In genomic region chr13:94972262-94972661, GRCh38 we compare ENCODE assay signal across 21 cellular contexts.
DNase-seq lines count a peak whose midpoint lies in the region; ATAC-seq, FAIRE-seq and TF ChIP-seq lines count a peak whose summit lies in the region.
"Had no signal": no experiment of that assay in that cellular context is flagged by ENCODE, and none has a peak within 500 bp of the region (broad histone marks: within the 10 kb centered on the region; RNA-seq: fewer than 3 reads in every experiment).

No MANE protein-coding gene starts in this region.

- H3K79me2 ChIP-seq in HepG2 (ENCODE audit: insufficient read depth, low read length): no peaks in the 10 kb centered on the region
- no peaks in the 10 kb centered on the region for H3K79me2 ChIP-seq in astrocyte (ENCODE audit: insufficient read depth, low read length)
- H3K79me2 ChIP-seq in neural progenitor cell (ENCODE audit: low read depth): peaks cover 8% of the 10 kb centered on the region

- TF ChIP-seq POLR2A in HepG2 (IDR thresholded peaks at IDR 0.05; ENCODE audit: insufficient read depth in 1 of 2, low read depth in 2 of 2, low read length in 2 of 2) (no peak), right lobe of liver (IDR thresholded peaks at IDR 0.05) (no peak)

- H3K36me3 ChIP-seq in HepG2 (replicated peaks in 1 of 2; ENCODE audit: control insufficient read depth in 1 of 2, insufficient read depth in 2 of 2, low read length in 2 of 2) (no peaks in the 10 kb centered on the region), right lobe of liver (no peaks in the 10 kb centered on the region), astrocyte (ENCODE audit: insufficient read depth, low read length) (no peaks in the 10 kb centered on the region), neural progenitor cell (no peaks in the 10 kb centered on the region)
- H3K36me3 ChIP-seq: BLaER1 treated with 17β-estradiol and CSF1 and Interleukin-3, amounts not matched to agents 10 nM and 100 nM had no signal

- H3K9me3 ChIP-seq in HepG2 (ENCODE audit: low read length) (no peaks in the 10 kb centered on the region), right lobe of liver (no peaks in the 10 kb centered on the region), astrocyte (ENCODE audit: insufficient read depth, low read depth, low read length) (no peaks in the 10 kb centered on the region), neural progenitor cell (ENCODE audit: low read depth) (no peaks in the 10 kb centered on the region)
- H3K9me3 ChIP-seq: A549, Caco-2 had no signal

- CTCF ChIA-PET in HepG2 (lab: Yijun Ruan, JAX; ENCODE audit: low intra/inter-chr PET ratio, low total read pairs): no interaction called here

- H3K9ac ChIP-seq in HepG2 (ENCODE audit: insufficient read depth, low read depth, low read length): no peak overlapping the region
- no peak overlapping the region for H3K9ac ChIP-seq in astrocyte (ENCODE audit: low read length)
- H3K9ac ChIP-seq in neural progenitor cell: no peak overlapping the region
- H3K9ac ChIP-seq: BLaER1 treated with 17β-estradiol and CSF1 and Interleukin-3, amounts not matched to agents 10 nM and 100 nM had no signal

- 0% methylated on average over 4 of the region's 4 CpGs for WGBS in HepG2 (ENCODE audit: low lambda C conversion rate)
- 36% methylated on average over 4 of the region's 4 CpGs for WGBS in right lobe of liver (ENCODE audit: insufficient coverage, low coverage, low lambda C conversion rate, missing lambda C conversion rate)

- DNase-seq in HepG2 (ENCODE audit: low spot score): no peak
- no peak for DNase-seq in right lobe of liver
- DNase-seq in astrocyte (ENCODE audit: low read depth): no peak
- no peak for DNase-seq in neural progenitor cell (ENCODE audit: low spot score)
- DNase-seq in NCI-H446 (lab: John Stamatoyannopoulos, UW): no peak
- no peak for DNase-seq in NCI-H1694 (lab: John Stamatoyannopoulos, UW)
- DNase-seq: AML-193; Caco-2; Calu3; CD4-positive, alpha-beta T cell; CD8-positive, alpha-beta T cell; DMS79 treated with DMSO at 0.1 percent for 48 hours; GF-D8 had no signal

- ATAC-seq in HepG2 (no peak), right lobe of liver (no peak)
- ATAC-seq: A549; CD8-positive, alpha-beta T cell had no signal

- H3K27ac ChIP-seq in HepG2 (ENCODE audit: extremely low read length, insufficient read depth, low read length): no peak overlapping the region
- H3K27ac ChIP-seq in right lobe of liver: no peak overlapping the region
- H3K27ac ChIP-seq in astrocyte (ENCODE audit: low read depth, low read length): no peak overlapping the region
- no peak overlapping the region for H3K27ac ChIP-seq in neural progenitor cell
- H3K27ac ChIP-seq: 22Rv1; A549; BLaER1 treated with 17β-estradiol and CSF1 and Interleukin-3, amounts not matched to agents 10 nM and 100 nM; C4-2B had no signal

- H3K4me1 ChIP-seq in HepG2 (ENCODE audit: insufficient read depth, low read length) (peaks cover 11% of the 10 kb centered on the region), right lobe of liver (peaks cover 0 to 11% (median 0%) of the 10 kb centered on the region in 4 donors), astrocyte (ENCODE audit: insufficient read depth, low read length) (peaks cover 7% of the 10 kb centered on the region), neural progenitor cell (peaks cover 53% of the 10 kb centered on the region)
- H3K4me1 ChIP-seq: BLaER1 treated with 17β-estradiol and CSF1 and Interleukin-3, amounts not matched to agents 10 nM and 100 nM; Caco-2 had no signal

- H3K27me3 ChIP-seq in HepG2 (ENCODE audit: control insufficient read depth in 1 of 2, insufficient read depth in 2 of 2, low read length in 2 of 2) (peaks cover 10 to 39% of the 10 kb centered on the region in 2 experiments), right lobe of liver (peaks cover 0 to 9% of the 10 kb centered on the region in 2 donors), astrocyte (ENCODE audit: insufficient read depth, low read length) (peaks cover 27% of the 10 kb centered on the region), neural progenitor cell (no peaks in the 10 kb centered on the region)

- no peak for FAIRE-seq in HepG2 (lab: Jason Lieb, UNC)
- FAIRE-seq in astrocyte (lab: Jason Lieb, UNC): peak; percentile 78
- FAIRE-seq: A549, D721Med, G401.6, GM12891 had no signal

- TF ChIP-seq RAD21 in HepG2 (CRISPR knock-in tag; IDR thresholded peaks at IDR 0.05): no peak

- intact Hi-C loops in HepG2 (cut with micrococcal nuclease; ENCODE audit: unreplicated experiment) (no loop called here), right lobe of liver (cut with DNase I) (no loop called here)

- H3K4me1 Mint-ChIP-seq in astrocyte (ENCODE audit: low read depth, unreplicated experiment): no peaks in the 10 kb centered on the region
- H3K4me1 Mint-ChIP-seq in neural progenitor cell: peaks cover 17% of the 10 kb centered on the region

- H3K4me3 ChIP-seq in HepG2 (replicated peaks in 1 of 3; ENCODE audit: insufficient read depth in 1 of 3, low read depth in 2 of 3, low read length in 3 of 3) (no peak overlapping the region), right lobe of liver (no peak overlapping the region), astrocyte (ENCODE audit: insufficient read depth, low read depth, low read length) (no peak overlapping the region), neural progenitor cell (no peak overlapping the region)
- H3K4me3 ChIP-seq: A549; BLaER1 treated with 17β-estradiol and CSF1 and Interleukin-3, amounts not matched to agents 10 nM and 100 nM had no signal

- no peaks in the 10 kb centered on the region for H4K20me1 ChIP-seq in HepG2 (ENCODE audit: insufficient read depth, low read length)
- no peaks in the 10 kb centered on the region for H4K20me1 ChIP-seq in astrocyte (ENCODE audit: insufficient read depth, low read length)
- no peaks in the 10 kb centered on the region for H4K20me1 ChIP-seq in neural progenitor cell (ENCODE audit: low read depth)
- H4K20me1 ChIP-seq: BLaER1 treated with 17β-estradiol and CSF1 and Interleukin-3, amounts not matched to agents 10 nM and 100 nM had no signal

- no TSS peak for BruUV-seq in HepG2 (replicated peaks; lab: Mats Ljungman, UMichigan)

- H3K4me3 Mint-ChIP-seq in astrocyte (ENCODE audit: unreplicated experiment) (no peak overlapping the region), neural progenitor cell (no peak overlapping the region)
- H3K4me3 Mint-ChIP-seq: B cell; CD4-positive, alpha-beta T cell; CD8-positive, alpha-beta T cell had no signal

- POLR2A ChIA-PET in HepG2 (lab: Yijun Ruan, JAX): no interaction called here

- H3K27ac Mint-ChIP-seq in astrocyte (ENCODE audit: unreplicated experiment) (no peak overlapping the region), neural progenitor cell (no peak overlapping the region)
- H3K27ac Mint-ChIP-seq: B cell; CD4-positive, alpha-beta T cell; CD8-positive, alpha-beta T cell had no signal

- TF ChIP-seq EP300 in HepG2 (IDR thresholded peaks at IDR 0.05; ENCODE audit: low read depth in 2 of 2, low read length in 2 of 2) (no peak), HepG2 (CRISPR knock-in tag; IDR thresholded peaks at IDR 0.05; ENCODE audit: borderline replicate concordance) (no peak)

- H3F3A ChIP-seq in neural progenitor cell (ENCODE audit: low read depth): peaks cover 40% of the 10 kb centered on the region

- in situ Hi-C loops in HepG2 (cut with HindIII; ENCODE audit: extremely low pct_ligation_motif_present, low pct_unique_long_range_greater_than_20kb): no loop called here

- H2AFZ ChIP-seq in HepG2 (ENCODE audit: low read length) (no peak overlapping the region), astrocyte (ENCODE audit: low read depth, low read length) (no peak overlapping the region), neural progenitor cell (replicated peaks) (no peak overlapping the region)

- H3K27me3 Mint-ChIP-seq in astrocyte (ENCODE audit: low read depth, unreplicated experiment): peaks cover 6% of the 10 kb centered on the region
- peaks cover 13% of the 10 kb centered on the region for H3K27me3 Mint-ChIP-seq in neural progenitor cell (ENCODE audit: insufficient read depth, low read depth)

- H3K4me2 ChIP-seq in HepG2 (ENCODE audit: low read depth, low read length) (no peak overlapping the region), astrocyte (ENCODE audit: low read length) (no peak overlapping the region), neural progenitor cell (peak overlapping the region; percentile 45)
- H3K4me2 ChIP-seq: A549; BLaER1 treated with 17β-estradiol and CSF1 and Interleukin-3, amounts not matched to agents 10 nM and 100 nM had no signal

- peaks cover 2% of the 10 kb centered on the region for H3K9me3 Mint-ChIP-seq in astrocyte (ENCODE audit: unreplicated experiment)
- H3K9me3 Mint-ChIP-seq in neural progenitor cell: peaks cover 12% of the 10 kb centered on the region
- H3K9me3 Mint-ChIP-seq: CD4-positive, alpha-beta T cell; CD8-positive, alpha-beta T cell had no signal

- H3K36me3 Mint-ChIP-seq in astrocyte (ENCODE audit: low read depth, unreplicated experiment) (no peaks in the 10 kb centered on the region), neural progenitor cell (peaks cover 3% of the 10 kb centered on the region)
- H3K36me3 Mint-ChIP-seq: CD8-positive, alpha-beta T cell had no signal

- no peak for TF ChIP-seq CTCF in HepG2 (CRISPR knock-in tag; IDR thresholded peaks at IDR 0.05)
- TF ChIP-seq CTCF in right lobe of liver (IDR thresholded peaks at IDR 0.05): no peak
- no peak for TF ChIP-seq CTCF in astrocyte (IDR thresholded peaks at IDR 0.05; ENCODE audit: insufficient read depth, low read depth, low read length)
- no peak for TF ChIP-seq CTCF in neural progenitor cell (IDR thresholded peaks at IDR 0.05)

TF ChIP-seq in HepG2, 621 proteins besides CTCF, POLR2A, EP300 and RAD21:
- peak; percentile 87 for TF ChIP-seq ATF7 (IDR thresholded peaks at IDR 0.05)
- TF ChIP-seq ATF7 (CRISPR knock-in tag; IDR thresholded peaks at IDR 0.05): no peak
- no peak for TF ChIP-seq ATF2 (CRISPR knock-in tag; IDR thresholded peaks at IDR 0.05)
- peak; percentile 96 for TF ChIP-seq CREB1 (IDR thresholded peaks at IDR 0.05)
- no peak for TF ChIP-seq CREB1 (CRISPR knock-in tag; IDR thresholded peaks at IDR 0.05)
